Comparison of ENCODE assay signal across 14 cellular contexts in the genomic region with DNA sequence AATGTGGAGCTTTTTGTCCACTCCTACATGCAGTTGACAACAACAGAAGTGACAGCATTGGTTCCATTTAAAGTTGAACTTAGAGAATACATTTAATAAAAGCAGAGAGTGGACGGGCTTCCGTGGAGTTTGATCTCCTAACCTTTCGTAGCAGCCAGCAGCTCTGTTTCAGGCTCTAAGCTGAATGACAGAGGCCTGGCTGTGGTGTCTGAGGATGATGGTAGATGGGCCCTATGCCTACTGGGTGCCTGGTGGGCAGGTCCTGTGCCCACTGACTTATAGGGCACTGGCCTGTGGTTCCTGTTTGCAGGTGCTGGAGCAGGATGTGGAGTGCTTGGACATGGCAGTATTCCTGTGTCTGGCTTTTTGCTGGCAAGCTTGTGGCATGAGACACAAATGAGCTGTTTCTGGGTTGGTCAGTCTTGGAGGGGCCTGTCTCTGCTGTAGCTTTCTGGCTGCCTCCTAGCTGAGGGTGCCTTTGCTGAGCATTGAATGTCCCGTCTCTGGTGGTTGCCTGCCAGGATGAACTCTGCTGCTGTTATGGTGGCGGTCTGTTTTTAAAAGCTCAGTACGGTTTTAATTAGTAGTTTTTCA. TPM values are rescaled to one million over a fixed set of nuclear protein-coding genes. Genes with fewer than 3 reads are reported as not detected.
A peak's percentile ranks its signal among the peaks of the same experiment; 100 is the strongest.
DNase-seq lines count a peak whose midpoint lies in the region; ATAC-seq and TF ChIP-seq lines count a peak whose summit lies in the region.
"Had no signal": no experiment of that assay in that cellular context is flagged by ENCODE, and none has a peak within 500 bp of the region (broad histone marks: within the 10 kb centered on the region; RNA-seq: fewer than 3 reads in every experiment).

No MANE protein-coding gene starts in this region.

- no peak overlapping the region for H3K4me3 Mint-ChIP-seq in activated CD8-positive, alpha-beta T cell treated with anti-CD3 and anti-CD28 coated beads, Interleukin-2, amount 10 ng/mL, durations not matched to agents 7 days and 5 days
- H3K4me3 Mint-ChIP-seq in memory B cell = no peak overlapping the region

- H3K9me3 ChIP-seq in tibial artery = no peaks in the 10 kb centered on the region
- H3K9me3 ChIP-seq: uterus had no signal

- TF ChIP-seq CTCF in GM12864 (IDR thresholded peaks at IDR 0.05; ENCODE audit: low read depth, low read length, missing control alignments) = no peak
- no peak for TF ChIP-seq CTCF in foreskin keratinocyte (conservative IDR thresholded peaks at IDR 0.05)
- no peak for TF ChIP-seq CTCF in tibial artery (IDR thresholded peaks at IDR 0.05)

- H3K36me3 ChIP-seq in tibial artery = no peaks in the 10 kb centered on the region
- H3K36me3 ChIP-seq: uterus had no signal

- H3K4me1 Mint-ChIP-seq in activated CD8-positive, alpha-beta T cell treated with anti-CD3 and anti-CD28 coated beads, Interleukin-2, amount 10 ng/mL, durations not matched to agents 7 days and 5 days (ENCODE audit: low read depth) = peaks cover 60% of the 10 kb centered on the region
- peaks cover 51% of the 10 kb centered on the region for H3K4me1 Mint-ChIP-seq in memory B cell

- intact Hi-C loops in tibial artery (cut with DNase I; ENCODE audit: low total_unique reads) = no loop called here

- no peaks in the 10 kb centered on the region for H3K27me3 Mint-ChIP-seq in activated CD8-positive, alpha-beta T cell treated with anti-CD3 and anti-CD28 coated beads, Interleukin-2, amount 10 ng/mL, durations not matched to agents 7 days and 5 days (ENCODE audit: low read depth)
- H3K27me3 Mint-ChIP-seq in memory B cell = no peaks in the 10 kb centered on the region

- H3K36me3 Mint-ChIP-seq in activated CD8-positive, alpha-beta T cell treated with anti-CD3 and anti-CD28 coated beads, Interleukin-2, amount 10 ng/mL, durations not matched to agents 7 days and 5 days (ENCODE audit: low read depth) = peaks cover 41% of the 10 kb centered on the region
- H3K36me3 Mint-ChIP-seq in memory B cell = peaks cover 20% of the 10 kb centered on the region

- CTCF ChIA-PET in activated CD8-positive, alpha-beta T cell treated with anti-CD3 and anti-CD28 coated beads, Interleukin-2, amount 10 ng/mL, durations not matched to agents 7 days and 5 days (lab: Charles Lee) = interaction anchor here (0.9 to 4.0 kb wide), 2 partner anchors 29 to 49 kb away, joined by 3 to 14 read pairs; no protein-coding TSS in a partner anchor

- H3K27ac Mint-ChIP-seq in activated CD8-positive, alpha-beta T cell treated with anti-CD3 and anti-CD28 coated beads, Interleukin-2, amount 10 ng/mL, durations not matched to agents 7 days and 5 days = peak overlapping the region; percentile 20
- peak overlapping the region; percentile 12 for H3K27ac Mint-ChIP-seq in memory B cell

- H3K4me1 ChIP-seq in foreskin keratinocyte (peaks cover 62% of the 10 kb centered on the region), tibial artery (peaks cover 0 to 88% (median 57%) of the 10 kb centered on the region in 4 donors)

- ATAC-seq in activated CD8-positive, alpha-beta T cell treated with anti-CD3 and anti-CD28 coated beads, Interleukin-2, amount 10 ng/mL, durations not matched to agents 7 days and 5 days = no peak
- ATAC-seq in memory B cell (ENCODE audit: low read depth) = no peak
- ATAC-seq in foreskin keratinocyte = no peak

- H3K4me3 ChIP-seq in GM12864 (ENCODE audit: low read depth, low read length) (peak overlapping the region; percentile 3), tibial artery (no peak overlapping the region)
- H3K4me3 ChIP-seq: uterus had no signal

- POLR2A ChIA-PET in activated CD8-positive, alpha-beta T cell treated with anti-CD3 and anti-CD28 coated beads, Interleukin-2, amount 10 ng/mL, durations not matched to agents 7 days and 5 days (lab: Charles Lee) = no interaction called here

- no peaks in the 10 kb centered on the region for H3K9me3 Mint-ChIP-seq in activated CD8-positive, alpha-beta T cell treated with anti-CD3 and anti-CD28 coated beads, Interleukin-2, amount 10 ng/mL, durations not matched to agents 7 days and 5 days (ENCODE audit: insufficient read depth)
- H3K9me3 Mint-ChIP-seq in memory B cell = no peaks in the 10 kb centered on the region

- no peak overlapping the region for H3K27ac ChIP-seq in foreskin keratinocyte
- peak overlapping the region in 1 of 2 donors; percentile 19 for H3K27ac ChIP-seq in tibial artery
- H3K27ac ChIP-seq: uterus had no signal

- H3K27me3 ChIP-seq in foreskin keratinocyte (no peaks in the 10 kb centered on the region), tibial artery (no peaks in the 10 kb centered on the region)
- H3K27me3 ChIP-seq: uterus had no signal

- DNase-seq in AG08396 (ENCODE audit: low spot score) = peak; percentile 35
- DNase-seq in GM12864 (ENCODE audit: low read depth) = no peak
- DNase-seq in activated CD8-positive, alpha-beta T cell treated with anti-CD3 and anti-CD28 coated beads, Interleukin-2, amount 10 ng/mL, durations not matched to agents 7 days and 5 days = no peak
- no peak for DNase-seq in memory B cell (ENCODE audit: low spot score in 2 of 2)
- no peak for DNase-seq in foreskin keratinocyte
- no peak for DNase-seq in tibial artery
- no peak for DNase-seq in NCI-H2196 (lab: John Stamatoyannopoulos, UW; ENCODE audit: unreplicated experiment)
- DNase-seq in activated effector memory CD4-positive, alpha-beta T cell treated with anti-CD3 and anti-CD28 coated beads, Interleukin-2, amount 50 U/mL, for 16 hours = no peak
- DNase-seq: activated CD8-positive, alpha-beta memory T cell treated with anti-CD3 and anti-CD28 coated beads, Interleukin-2, amount 50 U/mL, for 48 hours; GOT3; NCI-H2081; small intestine; T1000; uterus had no signal

RNA-seq across cellular contexts. Expression of gene PRDM2, which starts 54.6 kb away (rescaled TPM):
- 10 to 100 TPM; 49.3 to 50.4 TPM for total RNA-seq in activated CD8-positive, alpha-beta T cell treated with anti-CD3 and anti-CD28 coated beads, Interleukin-2, amount 10 ng/mL, durations not matched to agents 7 days and 5 days
- 19.0 and 19.1 TPM in 2 replicates for total RNA-seq in foreskin keratinocyte
- polyA plus RNA-seq in foreskin keratinocyte = 5.2 and 6.0 TPM in 2 replicates
